21 cellular contexts compared by ENCODE assay signal in the genomic region with DNA sequence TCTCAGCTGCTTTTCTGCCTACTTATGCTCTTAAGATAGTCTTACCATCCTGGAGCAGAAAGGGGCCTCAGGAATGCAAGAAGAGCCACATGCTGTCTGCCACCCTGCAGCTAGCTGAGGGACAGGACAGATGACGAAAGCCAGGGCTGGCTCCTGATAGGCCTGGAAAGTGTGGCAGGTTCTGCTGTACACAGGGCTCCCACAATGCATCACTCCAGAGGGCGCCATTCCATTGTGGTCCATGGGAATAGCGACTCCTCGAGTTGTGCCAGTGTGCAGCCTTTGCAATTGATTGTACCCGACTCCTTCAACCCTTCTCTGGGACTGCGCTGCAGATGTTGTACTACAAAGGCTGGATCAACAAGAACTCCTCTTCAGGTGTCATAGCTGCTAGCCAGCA. TPM values are rescaled to one million over a fixed set of nuclear protein-coding genes. Genes with fewer than 3 reads are reported as not detected.
A peak's percentile ranks its signal among the peaks of the same experiment; 100 is the strongest.
DNase-seq lines count a peak whose midpoint lies in the region; ATAC-seq and TF ChIP-seq lines count a peak whose summit lies in the region.
"Had no signal": no experiment of that assay in that cellular context is flagged by ENCODE, and none has a peak within 500 bp of the region (broad histone marks: within the 10 kb centered on the region; RNA-seq: fewer than 3 reads in every experiment).

No MANE protein-coding gene starts in this region.

- TF ChIP-seq RAD21 in Ishikawa (IDR thresholded peaks at IDR 0.05; ENCODE audit: low read depth): 0 out of 2 replicates have a peak, but pooled peaks have one; percentile 8

- no peak for ATAC-seq in HG02623 (IDR thresholded peaks at IDR 0.05; ENCODE audit: unreplicated experiment)
- ATAC-seq: GM23338, T-cell had no signal

- no peaks in the 10 kb centered on the region for H3K36me3 ChIP-seq in neural progenitor cell
- H3K36me3 ChIP-seq: BLaER1 had no signal

- H3K4me2 ChIP-seq in neural progenitor cell: no peak overlapping the region
- H3K4me2 ChIP-seq: BLaER1, GM23338, KMS-11 had no signal

- no peaks in the 10 kb centered on the region for H3F3A ChIP-seq in neural progenitor cell (ENCODE audit: low read depth)

- H3K27ac ChIP-seq in neural progenitor cell: no peak overlapping the region
- H3K27ac ChIP-seq: BLaER1, KMS-11 had no signal

- H3K4me1 ChIP-seq in neural progenitor cell: peaks cover 5% of the 10 kb centered on the region

- no peak overlapping the region for H3K27ac Mint-ChIP-seq in neural progenitor cell
- H3K27ac Mint-ChIP-seq: CD4-positive, alpha-beta T cell; GM23338; T-cell had no signal

- H3K36me3 Mint-ChIP-seq in neural progenitor cell: no peaks in the 10 kb centered on the region
- H3K36me3 Mint-ChIP-seq: T-cell had no signal

- DNase-seq in ELF-1 (ENCODE audit: low read depth, low spot score) (peak; percentile 59), SK-N-DZ (ENCODE audit: low spot score) (peak; percentile 41), neural progenitor cell (ENCODE audit: low spot score) (no peak), DMS114 treated with DMSO at 0.1 percent for 48 hours (lab: John Stamatoyannopoulos, UW; ENCODE audit: unreplicated experiment) (no peak), NK-92 (lab: John Stamatoyannopoulos, UW; ENCODE audit: unreplicated experiment) (no peak)
- no peak for DNase-seq in activated naive CD4-positive, alpha-beta T cell (lab: John Stamatoyannopoulos, UW)
- DNase-seq: CD4-positive, alpha-beta T cell; COR-L47; DMS79 treated with DMSO at 0.1 percent for 48 hours; NCI-H1105 treated with DMSO at 0.1 percent for 48 hours; NCI-H2029 treated with DMSO at 0.1 percent for 48 hours; NCI-H2171; NCI-H345; NCI-H774; Right ventricle myocardium superior; T-cell had no signal

- no peak overlapping the region for H3K4me3 ChIP-seq in neural progenitor cell
- H3K4me3 ChIP-seq: BLaER1, GM23338 had no signal

- H3K4me1 Mint-ChIP-seq in neural progenitor cell: peaks cover 15% of the 10 kb centered on the region
- H3K4me1 Mint-ChIP-seq: T-cell had no signal

- peak overlapping the region; percentile 0 for H2AFZ ChIP-seq in neural progenitor cell (replicated peaks)
- H2AFZ ChIP-seq: GM23338 had no signal

- H3K27me3 ChIP-seq in neural progenitor cell: no peaks in the 10 kb centered on the region
- H3K27me3 ChIP-seq: BLaER1 had no signal

- H3K9ac ChIP-seq in neural progenitor cell: no peak overlapping the region
- H3K9ac ChIP-seq: BLaER1, KMS-11 had no signal

- no peaks in the 10 kb centered on the region for H3K9me3 Mint-ChIP-seq in neural progenitor cell
- H3K9me3 Mint-ChIP-seq: CD4-positive, alpha-beta T cell; GM23338; T-cell had no signal

- TF ChIP-seq CTCF in neural progenitor cell (IDR thresholded peaks at IDR 0.05): no peak

- H3K9me3 ChIP-seq in neural progenitor cell (ENCODE audit: low read depth): no peaks in the 10 kb centered on the region
- H3K9me3 ChIP-seq: BLaER1 had no signal

- no peak for TF ChIP-seq EP300 in Ishikawa (IDR thresholded peaks at IDR 0.05; ENCODE audit: borderline replicate concordance)

- H3K27me3 Mint-ChIP-seq in neural progenitor cell (ENCODE audit: insufficient read depth, low read depth): peaks cover 7% of the 10 kb centered on the region

- no peak overlapping the region for H3K4me3 Mint-ChIP-seq in neural progenitor cell
- H3K4me3 Mint-ChIP-seq: CD4-positive, alpha-beta T cell; GM23338; T-cell had no signal

- no peaks in the 10 kb centered on the region for H4K20me1 ChIP-seq in neural progenitor cell (ENCODE audit: low read depth)
- H4K20me1 ChIP-seq: BLaER1 had no signal

- H3K79me2 ChIP-seq in neural progenitor cell (ENCODE audit: low read depth): no peaks in the 10 kb centered on the region

TF ChIP-seq in Ishikawa, 13 proteins besides CTCF, POLR2A, EP300 and RAD21:
- no peak for TF ChIP-seq TAF1 (IDR thresholded peaks at IDR 0.05; ENCODE audit: low read depth)
- TF ChIP-seq, protein P1, sequence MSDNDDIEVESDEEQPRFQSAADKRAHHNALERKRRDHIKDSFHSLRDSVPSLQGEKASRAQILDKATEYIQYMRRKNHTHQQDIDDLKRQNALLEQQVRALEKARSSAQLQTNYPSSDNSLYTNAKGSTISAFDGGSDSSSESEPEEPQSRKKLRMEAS (IDR thresholded peaks at IDR 0.05): 0 out of 2 replicates have a peak, but pooled peaks have one; percentile 33
TF ChIP-seq in Ishikawa: peak in this region for 1.

RNA-seq across cellular contexts. Expression of gene ACAN, which starts 11.2 kb away (rescaled TPM):
- polyA plus RNA-seq in SK-N-DZ (2014; cell fraction: cytosol; rRNA removed): not detected in 2 replicates
- polyA plus RNA-seq in SK-N-DZ (2014; cell fraction: nucleus; rRNA removed): not detected in 2 replicates
- total RNA-seq in neural progenitor cell (ENCODE audit: low replicate concordance): 0.06 and 0.34 TPM in 2 replicates
- total RNA-seq: CD4-positive, alpha-beta T cell; T-cell had no signal

Comparison
In these comparisons a context has a peak if more than half of its experiments do, and no peak if none do; other contexts are left out.
1. DNase-seq: peak in ELF-1 (single experiment) and SK-N-DZ (single experiment); none in neural progenitor cell (single experiment), DMS114 treated with DMSO at 0.1 percent for 48 hours (single experiment), activated naive CD4-positive, alpha-beta T cell (0 of 4) and NK-92 (single experiment).